In genomic region chr10:72079356-72079755, GRCh38 we compare ENCODE assay signal across 9 cellular contexts. TPM values are rescaled to one million over a fixed set of nuclear protein-coding genes. Genes with fewer than 3 reads are reported as not detected.
DNase-seq lines count a peak whose midpoint lies in the region; ATAC-seq and TF ChIP-seq lines count a peak whose summit lies in the region.
"Had no signal": no experiment of that assay in that cellular context is flagged by ENCODE, and none has a peak within 500 bp of the region (broad histone marks: within the 10 kb centered on the region; RNA-seq: fewer than 3 reads in every experiment).

No MANE protein-coding gene starts in this region.

- no peaks in the 10 kb centered on the region for H3K36me3 Mint-ChIP-seq in chondrocyte (ENCODE audit: low read depth)

- H3K9me3 Mint-ChIP-seq in chondrocyte (ENCODE audit: low read depth) = no peaks in the 10 kb centered on the region

- peak; percentile 75 for DNase-seq in NAMALWA (ENCODE audit: low spot score)
- peak; percentile 40 for DNase-seq in activated CD4-positive, alpha-beta T cell treated with anti-CD3 and anti-CD28 coated beads for 48 hours
- DNase-seq in chondrocyte (ENCODE audit: low spot score) = peak; percentile 32
- peak; percentile 44 to 67 for DNase-seq in stimulated activated CD8-positive, alpha-beta memory T cell treated with anti-CD3 and anti-CD28 coated beads, Interleukin-2, amount 100 ng/mL, for 1 hour (ENCODE audit: low read depth in 2 of 2)
- no peak for DNase-seq in right lobe of liver
- no peak for DNase-seq in GM13977 (ENCODE audit: low spot score)
- DNase-seq: SW 1271 had no signal

- intact Hi-C loops in right lobe of liver (cut with DNase I) = no loop called here

- WGBS in right lobe of liver (ENCODE audit: insufficient coverage, low coverage, low lambda C conversion rate, missing lambda C conversion rate) = no CpG with 5 or more reads among the region's 5 CpGs

- no peak for TF ChIP-seq POLR2A in right lobe of liver (IDR thresholded peaks at IDR 0.05)

- no peak for ATAC-seq in right lobe of liver
- ATAC-seq in GM21367 (IDR thresholded peaks at IDR 0.05; ENCODE audit: unreplicated experiment) = no peak

- no peaks in the 10 kb centered on the region for H3K9me3 ChIP-seq in right lobe of liver

- H3K27me3 ChIP-seq in right lobe of liver = no peaks in the 10 kb centered on the region

- no peak overlapping the region for H3K27ac ChIP-seq in right lobe of liver
- H3K27ac ChIP-seq: epithelial cell of prostate had no signal

- H3K4me3 Mint-ChIP-seq in chondrocyte (ENCODE audit: unreplicated experiment) = no peak overlapping the region

- H3K4me1 ChIP-seq in right lobe of liver = no peaks in the 10 kb centered on the region

- no peaks in the 10 kb centered on the region for H3K36me3 ChIP-seq in right lobe of liver

- no peak overlapping the region for H3K4me3 ChIP-seq in right lobe of liver

- peaks cover 3% of the 10 kb centered on the region for H3K4me1 Mint-ChIP-seq in chondrocyte (ENCODE audit: low read depth)

- peaks cover 4% of the 10 kb centered on the region for H3K27me3 Mint-ChIP-seq in chondrocyte (ENCODE audit: low read depth)

- in situ Hi-C loops in GM13977 (cut with MboI; ENCODE audit: low pct_unique_long_range_greater_than_20kb, low sequenced_read_pairs, unreplicated experiment) = no loop called here

- H3K27ac Mint-ChIP-seq in chondrocyte (ENCODE audit: unreplicated experiment) = no peak overlapping the region

- TF ChIP-seq CTCF in chondrocyte (IDR thresholded peaks at IDR 0.05) (no peak), right lobe of liver (IDR thresholded peaks at IDR 0.05) (no peak), GM13977 (IDR thresholded peaks at IDR 0.05; ENCODE audit: extremely low read depth, insufficient read depth, missing control alignments) (no peak)

RNA-seq across cellular contexts. Expression of gene SPOCK2, which starts 9.0 kb away (rescaled TPM):
- total RNA-seq in chondrocyte = 0.32 to 1.4 TPM (median 0.80 TPM) in 3 replicates
- total RNA-seq in right lobe of liver = 1 to 10 TPM in 4 of 6 experiments, under 1 TPM in 2; 0.72 to 3.0 (median 1.2) TPM

Comparison
In these comparisons a context has a peak if more than half of its experiments do, and no peak if none do; other contexts are left out.
1. DNase-seq: peak in NAMALWA (single experiment), activated CD4-positive, alpha-beta T cell treated with anti-CD3 and anti-CD28 coated beads for 48 hours (single experiment), chondrocyte (single experiment) and stimulated activated CD8-positive, alpha-beta memory T cell treated with anti-CD3 and anti-CD28 coated beads, Interleukin-2, amount 100 ng/mL, for 1 hour (2 of 2); none in right lobe of liver (0 of 3) and GM13977 (single experiment).